25 cellular contexts compared by ENCODE assay signal in genomic region chr2:100405403-100406119, GRCh38. TPM values are rescaled to one million over a fixed set of nuclear protein-coding genes. Genes with fewer than 3 reads are reported as not detected.
A peak's percentile ranks its signal among the peaks of the same experiment; 100 is the strongest.
DNase-seq lines count a peak whose midpoint lies in the region; ATAC-seq, FAIRE-seq and TF ChIP-seq lines count a peak whose summit lies in the region.
"Had no signal": no experiment of that assay in that cellular context is flagged by ENCODE, and none has a peak within 500 bp of the region (broad histone marks: within the 10 kb centered on the region; RNA-seq: fewer than 3 reads in every experiment).

No MANE protein-coding gene starts in this region.

- no peaks in the 10 kb centered on the region for H3K27me3 ChIP-seq in bronchial epithelial cell (ENCODE audit: control insufficient read depth, insufficient read depth, low read length)
- no peaks in the 10 kb centered on the region for H3K27me3 ChIP-seq in osteoblast (ENCODE audit: insufficient read depth, low read length)
- H3K27me3 ChIP-seq in spleen (replicated peaks in 1 of 7), result no peaks in the 10 kb centered on the region
- H3K27me3 ChIP-seq: BLaER1 had no signal

- H3K36me3 ChIP-seq in bronchial epithelial cell (ENCODE audit: control insufficient read depth, insufficient read depth, low read length) (no peaks in the 10 kb centered on the region), osteoblast (ENCODE audit: insufficient read depth, low read length) (no peaks in the 10 kb centered on the region), spleen (peaks cover 0 to 68% (median 23%) of the 10 kb centered on the region in 6 donors)

- H3K4me1 Mint-ChIP-seq in nephron progenitor cell, result peaks cover 42% of the 10 kb centered on the region
- H3K4me1 Mint-ChIP-seq: B cell; CD4-positive, CD25-positive, alpha-beta regulatory T cell had no signal

- H2AFZ ChIP-seq in osteoblast (ENCODE audit: low read length), result no peak overlapping the region
- H2AFZ ChIP-seq: GM23248 had no signal

- peak; percentile 36 for FAIRE-seq in bronchial epithelial cell (lab: Jason Lieb, UNC)
- FAIRE-seq: A204.1, G401.6, GM12878, GM19239, H1 had no signal

- H3K4me2 ChIP-seq in osteoblast (ENCODE audit: insufficient read depth, low read length), result no peak overlapping the region
- H3K4me2 ChIP-seq: BLaER1 had no signal

- no peak for TF ChIP-seq CTCF in bronchial epithelial cell (IDR thresholded peaks at IDR 0.05; ENCODE audit: insufficient read depth, low read length, severe bottlenecking)
- no peak for TF ChIP-seq CTCF in nephron progenitor cell (IDR thresholded peaks at IDR 0.05)
- TF ChIP-seq CTCF in osteoblast (IDR thresholded peaks at IDR 0.05; ENCODE audit: extremely low read depth, low read depth, low read length), result no peak
- TF ChIP-seq CTCF in spleen (IDR thresholded peaks at IDR 0.05 in 8 of 11, conservative IDR thresholded peaks at IDR 0.05 in 3 of 11), result no peak
- TF ChIP-seq CTCF in GM10266 (IDR thresholded peaks at IDR 0.05; ENCODE audit: control insufficient read depth, insufficient read depth, low read depth, missing control alignments), result no peak

- no peaks in the 10 kb centered on the region for H3K9me3 ChIP-seq in osteoblast (ENCODE audit: low read depth, low read length)
- H3K9me3 ChIP-seq in spleen, result no peaks in the 10 kb centered on the region
- H3K9me3 ChIP-seq: BLaER1, Caco-2 had no signal

- peak overlapping the region; percentile 45 for H3K27ac Mint-ChIP-seq in nephron progenitor cell
- H3K27ac Mint-ChIP-seq: B cell; CD4-positive, CD25-positive, alpha-beta regulatory T cell; CD8-positive, alpha-beta T cell had no signal

- intact Hi-C loops in spleen (cut with DNase I; ENCODE audit: low total_unique reads), result no loop called here

- 92 to 98% (median 94%) methylated on average over 11 to 13 of the region's 13 CpGs for WGBS in spleen, 5 donors

- peaks cover 47% of the 10 kb centered on the region for H3K36me3 Mint-ChIP-seq in nephron progenitor cell (ENCODE audit: low read depth)
- H3K36me3 Mint-ChIP-seq: CD4-positive, CD25-positive, alpha-beta regulatory T cell had no signal

- H3K9me3 Mint-ChIP-seq in nephron progenitor cell, result no peaks in the 10 kb centered on the region
- H3K9me3 Mint-ChIP-seq: CD4-positive, CD25-positive, alpha-beta regulatory T cell; CD8-positive, alpha-beta T cell; H9 had no signal

- TF ChIP-seq POLR2A in spleen (IDR thresholded peaks at IDR 0.05), result no peak

- H3K27me3 Mint-ChIP-seq in nephron progenitor cell (ENCODE audit: low read depth, poor library complexity), result no peaks in the 10 kb centered on the region
- H3K27me3 Mint-ChIP-seq: B cell; CD4-positive, CD25-positive, alpha-beta regulatory T cell had no signal

- peak; percentile 5 for DNase-seq in activated CD8-positive, alpha-beta memory T cell treated with anti-CD3 and anti-CD28 coated beads for 24 hours
- no peak for DNase-seq in activated CD8-positive, alpha-beta memory T cell treated with anti-CD3 and anti-CD28 coated beads, Interleukin-2, amount 50 U/mL, for 4 hours
- DNase-seq in bronchial epithelial cell (ENCODE audit: low read depth), result no peak
- DNase-seq in nephron progenitor cell, result no peak
- DNase-seq in osteoblast (ENCODE audit: insufficient read length, low spot score, missing footprints), result peak; percentile 64
- DNase-seq in spleen, result no peak
- no peak for DNase-seq in GM10266 (ENCODE audit: extremely low spot score)
- DNase-seq: Caco-2; CD4-positive, CD25-positive, alpha-beta regulatory T cell; CD8-positive, alpha-beta T cell; DMS153; DND-41; GM23248; H9 had no signal

- ATAC-seq in HG02642 (IDR thresholded peaks at IDR 0.05; ENCODE audit: poor library complexity, unreplicated experiment), result no peak
- ATAC-seq: CD8-positive, alpha-beta T cell; GM12878; HCT116 had no signal

- no peaks in the 10 kb centered on the region for H4K20me1 ChIP-seq in osteoblast (ENCODE audit: insufficient read depth, low read length)

- H3K4me1 ChIP-seq in osteoblast (ENCODE audit: insufficient read depth, low read length) (no peaks in the 10 kb centered on the region), spleen (no peaks in the 10 kb centered on the region)
- H3K4me1 ChIP-seq: BLaER1, Caco-2 had no signal

- no peak overlapping the region for H3K4me3 ChIP-seq in bronchial epithelial cell (ENCODE audit: low read depth, low read length)
- no peak overlapping the region for H3K4me3 ChIP-seq in osteoblast (ENCODE audit: insufficient read depth, low read length)
- no peak overlapping the region for H3K4me3 ChIP-seq in spleen
- H3K4me3 ChIP-seq: BLaER1, GM12878, GM23248 had no signal

- H3K27ac ChIP-seq in osteoblast (ENCODE audit: low read depth, low read length) (no peak overlapping the region), spleen (no peak overlapping the region)
- H3K27ac ChIP-seq: 22Rv1, BLaER1, C4-2B, GM23248 had no signal

- H3K79me2 ChIP-seq in osteoblast (ENCODE audit: insufficient read depth, low read length), result no peaks in the 10 kb centered on the region

- no peak overlapping the region for H3K4me3 Mint-ChIP-seq in nephron progenitor cell
- H3K4me3 Mint-ChIP-seq: B cell; CD4-positive, CD25-positive, alpha-beta regulatory T cell; CD8-positive, alpha-beta T cell; H9 had no signal

RNA-seq across cellular contexts. Expression of gene CHST10, which starts 11.9 kb away (rescaled TPM):
- 0.38 and 2.6 TPM in 2 replicates for total RNA-seq in bronchial epithelial cell
- 7.2 and 11.8 TPM in 2 replicates for total RNA-seq in osteoblast
- total RNA-seq in spleen, result 1 to 10 TPM; 4.7 to 9.7 (median 6.9) TPM
- 1 to 10 TPM; 4.0 to 5.7 (median 5.4) TPM for polyA plus RNA-seq in spleen
- total RNA-seq: Caco-2 had no signal

Comparison
In these comparisons a context has a peak if more than half of its experiments do, and no peak if none do; other contexts are left out.
1. DNase-seq: peak in activated CD8-positive, alpha-beta memory T cell treated with anti-CD3 and anti-CD28 coated beads for 24 hours (single experiment) and osteoblast (single experiment); none in activated CD8-positive, alpha-beta memory T cell treated with anti-CD3 and anti-CD28 coated beads, Interleukin-2, amount 50 U/mL, for 4 hours (single experiment), bronchial epithelial cell (single experiment), nephron progenitor cell (single experiment), spleen (single experiment) and GM10266 (single experiment).